Comparison of ENCODE assay signal across 8 cellular contexts in the genomic region with DNA sequence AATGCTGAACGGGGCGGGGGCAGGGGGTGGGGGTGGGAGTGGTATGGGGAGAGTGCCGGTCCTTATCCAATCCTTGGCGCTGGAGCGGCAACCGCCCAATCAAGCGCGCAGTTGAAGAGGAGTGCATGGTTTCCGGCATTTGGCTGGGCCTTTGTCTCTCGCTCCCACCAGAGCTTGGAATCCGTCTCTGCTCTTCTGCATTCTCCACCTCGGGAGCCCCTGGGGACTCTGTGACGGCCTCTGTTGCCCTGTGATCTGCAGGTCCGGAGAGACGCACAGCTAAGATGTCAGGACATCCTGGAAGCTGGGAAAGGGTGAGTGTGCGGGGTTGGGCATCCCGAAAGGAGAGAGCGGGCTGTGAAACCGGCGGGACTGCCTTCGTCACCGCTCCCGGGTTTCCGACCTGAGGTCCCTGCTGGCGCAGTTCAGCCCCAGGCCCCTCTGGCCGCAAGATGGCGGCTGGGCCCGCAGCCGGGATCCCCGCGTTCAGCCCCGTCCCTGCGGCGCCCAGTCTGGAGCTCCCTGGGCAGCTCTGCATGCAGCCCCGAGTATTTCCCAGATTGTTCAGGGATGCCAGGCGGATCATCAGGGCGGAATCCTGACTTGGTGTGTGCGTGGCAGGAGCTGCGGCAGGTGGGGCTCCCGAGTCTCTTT. TPM values are rescaled to one million over a fixed set of nuclear protein-coding genes. Genes with fewer than 3 reads are reported as not detected.
DNase-seq lines count a peak whose midpoint lies in the region; ATAC-seq, FAIRE-seq and TF ChIP-seq lines count a peak whose summit lies in the region.

No MANE protein-coding gene starts in this region.

- ATAC-seq in A549 (peak; percentile 96 to 99), GM18858 (IDR thresholded peaks at IDR 0.05; ENCODE audit: unreplicated experiment) (peak; percentile 87), HG03066 (IDR thresholded peaks at IDR 0.05; ENCODE audit: low read depth, unreplicated experiment) (peak; percentile 94)
- ATAC-seq in central memory CD8-positive, alpha-beta T cell (replicated peaks; ENCODE audit: extremely low read depth, poor library complexity, severe bottlenecking), result peak; percentile 100

- H2AFZ ChIP-seq in keratinocyte (ENCODE audit: control insufficient read depth, low read length), result peak overlapping the region; percentile 99

- peaks cover 3 to 7% of the 10 kb centered on the region in 2 experiments for H3K36me3 ChIP-seq in keratinocyte (ENCODE audit: control insufficient read depth in 2 of 2, extremely low read depth in 1 of 2, insufficient read depth in 2 of 2, low read length in 2 of 2)

- H3K27ac Mint-ChIP-seq in central memory CD8-positive, alpha-beta T cell (ENCODE audit: low read depth), result peak overlapping the region; percentile 98

- CTCF ChIA-PET in A549 (lab: Yijun Ruan, JAX), result interaction anchor here (0.9 to 1.8 kb wide), 6 partner anchors 9 to 54 kb away, joined by 3 to 10 read pairs (median 4); a partner anchor contains a TSS

- peak; percentile 26 to 29; a peak in 3 of 5 replicates for TF ChIP-seq RAD21 in A549 (conservative IDR thresholded peaks at IDR 0.05 in 1 of 2, IDR thresholded peaks at IDR 0.05 in 1 of 2)

- H3K9me3 ChIP-seq in A549, result peaks cover 21% of the 10 kb centered on the region
- no peaks in the 10 kb centered on the region for H3K9me3 ChIP-seq in keratinocyte (ENCODE audit: control insufficient read depth, low read depth, low read length)

- H3K4me2 ChIP-seq in A549, result peak overlapping the region; percentile 95
- H3K4me2 ChIP-seq in keratinocyte (ENCODE audit: control insufficient read depth, extremely low read depth, insufficient read depth, low read depth, low read length), result peak overlapping the region; percentile 62

- POLR2A ChIA-PET in A549 (lab: Yijun Ruan, JAX), result interaction anchor here (0.6 to 3.1 kb wide), 10 partner anchors 15 to 638 kb away, joined by 4 to 37 read pairs (median 6); a partner anchor contains a TSS

- no peaks in the 10 kb centered on the region for H4K20me1 ChIP-seq in keratinocyte (ENCODE audit: control insufficient read depth, extremely low read depth, insufficient read depth, low read length)

- dilution Hi-C loops in keratinocyte (cut with MboI; ENCODE audit: extremely low pct_ligation_motif_present, low sequenced_read_pairs), result no loop called here

- peak overlapping the region; percentile 99 for H3K4me3 Mint-ChIP-seq in central memory CD8-positive, alpha-beta T cell

- H3K27me3 ChIP-seq in keratinocyte (ENCODE audit: control insufficient read depth, extremely low read depth, insufficient read depth, low read length), result no peaks in the 10 kb centered on the region

- peaks cover 23% of the 10 kb centered on the region for H3K79me2 ChIP-seq in keratinocyte (ENCODE audit: control insufficient read depth, insufficient read depth, low read length)

- H3K9me3 Mint-ChIP-seq in central memory CD8-positive, alpha-beta T cell, result no peaks in the 10 kb centered on the region

- TF ChIP-seq CTCF in A549 (IDR thresholded peaks at IDR 0.05) (peak; percentile 19; the same call in 1 of the 3 replicates), keratinocyte (optimal IDR thresholded peaks at IDR 0.05 in 1 of 3, IDR thresholded peaks at IDR 0.05 in 1 of 3, conservative IDR thresholded peaks at IDR 0.05 in 1 of 3; ENCODE audit: extremely low read depth in 1 of 3, insufficient read depth in 2 of 3, low read length in 3 of 3) (no peak)

- no peaks in the 10 kb centered on the region for H3K27me3 Mint-ChIP-seq in central memory CD8-positive, alpha-beta T cell

- H3K4me3 ChIP-seq in A549 (peak overlapping the region; percentile 80), keratinocyte (ENCODE audit: control insufficient read depth in 2 of 3, extremely low read depth in 1 of 3, insufficient read depth in 2 of 3, low read depth in 1 of 3, low read length in 3 of 3) (peak overlapping the region; percentile 81 to 93 (median 87))

- H3K9me1 ChIP-seq in keratinocyte (ENCODE audit: control insufficient read depth, extremely low read depth, insufficient read depth, low read length), result no peaks in the 10 kb centered on the region

- WGBS in A549 (ENCODE audit: missing lambda C conversion rate), result 2% methylated on average over 35 of the region's 40 CpGs

- peak; percentile 94 to 96 for DNase-seq in A549 (ENCODE audit: low read depth in 1 of 2, low spot score in 1 of 2)
- peak; percentile 93 for DNase-seq in NCI-H2171 treated with DMSO at 0.1 percent for 48 hours (lab: John Stamatoyannopoulos, UW)
- DNase-seq in activated CD4-positive, CD25-positive, alpha-beta regulatory T cell treated with anti-CD3 and anti-CD28 coated beads, Interleukin-2, amount 50 U/mL, for 16 hours (ENCODE audit: low read depth, low spot score), result peak; percentile 72
- peak; percentile 56 to 76 for DNase-seq in central memory CD8-positive, alpha-beta T cell (ENCODE audit: low spot score in 2 of 2)
- DNase-seq in keratinocyte (ENCODE audit: low read depth, low spot score), result no peak
- peak; percentile 59 to 74 (median 73) for DNase-seq in stimulated activated CD4-positive, alpha-beta T cell treated with anti-CD3 and anti-CD28 coated beads, Interleukin-12 subunit alpha, Interleukin-12 subunit beta, amount 100 ng/mL, for 48 hours (ENCODE audit: low read depth in 2 of 3, low spot score in 1 of 3)

- H3K27ac ChIP-seq in A549, result peak overlapping the region; percentile 88 to 94
- peak overlapping the region; percentile 90 for H3K27ac ChIP-seq in keratinocyte (ENCODE audit: control insufficient read depth, insufficient read depth, low read length)

- FAIRE-seq in A549 (lab: Jason Lieb, UNC), result peak; percentile 90
- FAIRE-seq in keratinocyte (lab: Jason Lieb, UNC), result no peak

- no peak for TF ChIP-seq EP300 in A549 (IDR thresholded peaks at IDR 0.05)

- TF ChIP-seq POLR2A in A549 (IDR thresholded peaks at IDR 0.05; ENCODE audit: low read length), result peak; percentile 77

- H3K36me3 Mint-ChIP-seq in central memory CD8-positive, alpha-beta T cell (ENCODE audit: insufficient read depth), result peaks cover 15% of the 10 kb centered on the region

- H3K9ac ChIP-seq in keratinocyte (ENCODE audit: control insufficient read depth, extremely low read depth, insufficient read depth, low read length), result peak overlapping the region; percentile 94

- peaks cover 5% of the 10 kb centered on the region; the same call in 1 of the 3 replicates for H3K4me1 ChIP-seq in A549
- no peaks in the 10 kb centered on the region for H3K4me1 ChIP-seq in keratinocyte (ENCODE audit: control insufficient read depth, extremely low read depth, insufficient read depth, low read length)

- H3K4me1 Mint-ChIP-seq in central memory CD8-positive, alpha-beta T cell, result peaks cover 45% of the 10 kb centered on the region

TF ChIP-seq in A549, 52 proteins besides CTCF, POLR2A, EP300 and RAD21 (continues in another document):
- 0 out of 2 replicates have a peak, but pooled peaks have one; percentile 42 for TF ChIP-seq TFCP2L1 (CRISPR knock-in tag; IDR thresholded peaks at IDR 0.05)
- peak; percentile 80; the same call in 1 of the 2 replicates for TF ChIP-seq PHF8 (IDR thresholded peaks at IDR 0.05; ENCODE audit: borderline replicate concordance, low read depth)
- TF ChIP-seq BHLHE40 (IDR thresholded peaks at IDR 0.05; ENCODE audit: low read depth, low read length), result no peak
- TF ChIP-seq KDM5A (IDR thresholded peaks at IDR 0.05), result peak; percentile 19; the same call in 1 of the 2 replicates
- TF ChIP-seq EHMT2 (IDR thresholded peaks at IDR 0.05; ENCODE audit: low read depth), result no peak
- TF ChIP-seq, protein P1, sequence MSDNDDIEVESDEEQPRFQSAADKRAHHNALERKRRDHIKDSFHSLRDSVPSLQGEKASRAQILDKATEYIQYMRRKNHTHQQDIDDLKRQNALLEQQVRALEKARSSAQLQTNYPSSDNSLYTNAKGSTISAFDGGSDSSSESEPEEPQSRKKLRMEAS (IDR thresholded peaks at IDR 0.05), result peak; percentile 58
- TF ChIP-seq, protein P2, sequence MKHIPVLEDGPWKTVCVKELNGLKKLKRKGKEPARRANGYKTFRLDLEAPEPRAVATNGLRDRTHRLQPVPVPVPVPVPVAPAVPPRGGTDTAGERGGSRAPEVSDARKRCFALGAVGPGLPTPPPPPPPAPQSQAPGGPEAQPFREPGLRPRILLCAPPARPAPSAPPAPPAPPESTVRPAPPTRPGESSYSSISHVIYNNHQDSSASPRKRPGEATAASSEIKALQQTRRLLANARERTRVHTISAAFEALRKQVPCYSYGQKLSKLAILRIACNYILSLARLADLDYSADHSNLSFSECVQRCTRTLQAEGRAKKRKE (CRISPR knock-in tag; IDR thresholded peaks at IDR 0.05; ENCODE audit: low read depth), result no peak
- no peak for TF ChIP-seq MAFK (IDR thresholded peaks at IDR 0.05; ENCODE audit: partially characterized antibody)
- 0 out of 3 replicates have a peak, but pooled peaks have one; percentile 19 for TF ChIP-seq SMC3 (IDR thresholded peaks at IDR 0.05)
- TF ChIP-seq JUN (IDR thresholded peaks at IDR 0.05), result peak; percentile 71 to 82; a peak in 4 of 5 replicates
- TF ChIP-seq MYC (IDR thresholded peaks at IDR 0.05; ENCODE audit: borderline replicate concordance, low read length), result no peak
- TF ChIP-seq HOXB5 (CRISPR knock-in tag; IDR thresholded peaks at IDR 0.05), result 0 out of 2 replicates have a peak, but pooled peaks have one; percentile 23

RNA-seq across cellular contexts. Expression of a gene that starts 53.6 kb away (rescaled TPM):
- polyA plus RNA-seq in A549 (2011; rRNA removed) (10.0 and 12.1 TPM in 2 replicates), A549 (2017; fragmentation: RNase III; extraction: RNeasy Plus Mini Kit Qiagen cat#74134 plus additional on column Dnase treatment) (7.6 to 10.6 TPM (median 7.8 TPM) in 3 replicates), keratinocyte (5.0 to 6.3 TPM (median 5.7 TPM) in 3 replicates)
- 4.2 and 4.7 TPM in 2 replicates for polyA plus RNA-seq in A549 (2012; cell fraction: cytosol; rRNA removed)
- polyA plus RNA-seq in A549 (2012; cell fraction: nucleus; rRNA removed), result 2.4 and 3.9 TPM in 2 replicates
- 15.1 and 15.7 TPM in 2 replicates for polyA minus RNA-seq in A549 (2011; rRNA and poly(A)+ RNA removed)
- polyA plus RNA-seq in keratinocyte (2011; ENCODE audit: low read depth), result 9.9 TPM
- polyA plus RNA-seq in keratinocyte (2011; cell fraction: cytosol; rRNA removed), result 1.6 and 3.2 TPM in 2 replicates
- polyA plus RNA-seq in keratinocyte (2011; cell fraction: nucleus; rRNA removed), result 7.2 and 9.9 TPM in 2 replicates
- 3.0 and 4.0 TPM in 2 replicates for polyA plus RNA-seq in keratinocyte (2012; ENCODE audit: low replicate concordance)
- polyA minus RNA-seq in keratinocyte, result 8.4 to 16.6 TPM (median 10.2 TPM) in 3 replicates
- polyA minus RNA-seq in keratinocyte (2011; cell fraction: cytosol; rRNA and poly(A)+ RNA removed), result 9.0 TPM
- 10.8 and 22.5 TPM in 2 replicates for polyA minus RNA-seq in keratinocyte (2011; cell fraction: nucleus; rRNA and poly(A)+ RNA removed)
